In genomic region chr11:93591247-93591898, GRCh38 we compare ENCODE assay signal across 13 cellular contexts. TPM values are rescaled to one million over a fixed set of nuclear protein-coding genes. Genes with fewer than 3 reads are reported as not detected.
DNase-seq lines count a peak whose midpoint lies in the region; ATAC-seq, FAIRE-seq and TF ChIP-seq lines count a peak whose summit lies in the region.
"Had no signal": no experiment of that assay in that cellular context is flagged by ENCODE, and none has a peak within 500 bp of the region (broad histone marks: within the 10 kb centered on the region; RNA-seq: fewer than 3 reads in every experiment).

No MANE protein-coding gene starts in this region.

- H3K27ac ChIP-seq in breast epithelium (no peak overlapping the region), heart right ventricle (no peak overlapping the region)
- H3K27ac ChIP-seq in CD4-positive, alpha-beta T cell (ENCODE audit: low read depth, low read length), result no peak overlapping the region

- peaks cover 7% of the 10 kb centered on the region for H3K36me3 Mint-ChIP-seq in MCF 10A (ENCODE audit: insufficient read depth, unreplicated experiment)
- no peaks in the 10 kb centered on the region for H3K36me3 Mint-ChIP-seq in CD4-positive, alpha-beta T cell (ENCODE audit: low read depth)

- no peak overlapping the region for H3K4me3 Mint-ChIP-seq in MCF 10A (ENCODE audit: unreplicated experiment)
- no peak overlapping the region for H3K4me3 Mint-ChIP-seq in CD4-positive, alpha-beta T cell
- H3K4me3 Mint-ChIP-seq: nephron had no signal

- no peaks in the 10 kb centered on the region for H3K27me3 Mint-ChIP-seq in MCF 10A (ENCODE audit: insufficient read depth, unreplicated experiment)
- H3K27me3 Mint-ChIP-seq in CD4-positive, alpha-beta T cell, result peaks cover 18% of the 10 kb centered on the region

- CTCF ChIA-PET in MCF 10A (lab: Yijun Ruan, JAX), result interaction anchor here (0.6 kb wide), 2 partner anchors 52 to 1938 kb away, joined by 3 read pairs; no protein-coding TSS in a partner anchor
- CTCF ChIA-PET in CD4-positive, alpha-beta T cell (lab: Charles Lee), result interaction anchor here (0.7 kb wide), 2 partner anchors 9 to 15 kb away, joined by 3 to 5 read pairs; no protein-coding TSS in a partner anchor

- DNase-seq in MCF 10A (ENCODE audit: unreplicated experiment) (peak; percentile 82), breast epithelium (ENCODE audit: low spot score in 2 of 2) (no peak), SKM-1 treated with dmso at 0.1 percent for 144 hours (lab: John Stamatoyannopoulos, UW; ENCODE audit: unreplicated experiment) (peak; percentile 62), urothelium cell line (ENCODE audit: low spot score) (peak; percentile 53), heart right ventricle (no peak)
- no peak for DNase-seq in CD4-positive, alpha-beta T cell
- DNase-seq: activated T-cell treated with anti-CD3 and anti-CD28 coated beads for 4 hours, NCI-H748 treated with DMSO at 0.1 percent for 48 hours had no signal

- peak; percentile 91 for FAIRE-seq in urothelium cell line (lab: Jason Lieb, UNC)
- FAIRE-seq: H1 had no signal

- ATAC-seq in HG03095 (IDR thresholded peaks at IDR 0.05; ENCODE audit: unreplicated experiment) (peak; percentile 80), HG02970 (IDR thresholded peaks at IDR 0.05; ENCODE audit: low FRiP score, unreplicated experiment) (no peak), heart right ventricle (no peak)
- ATAC-seq in CD4-positive, alpha-beta T cell (ENCODE audit: poor library complexity), result no peak
- ATAC-seq: esophagus mucosa had no signal

- H3K4me1 Mint-ChIP-seq in MCF 10A (ENCODE audit: insufficient read depth, unreplicated experiment), result no peaks in the 10 kb centered on the region
- H3K4me1 Mint-ChIP-seq in CD4-positive, alpha-beta T cell (ENCODE audit: low read depth), result no peaks in the 10 kb centered on the region
- H3K4me1 Mint-ChIP-seq: nephron had no signal

- H3K27me3 ChIP-seq in breast epithelium, result no peaks in the 10 kb centered on the region
- H3K27me3 ChIP-seq in heart right ventricle, result peaks cover 0 to 11% (median 3%) of the 10 kb centered on the region in 7 donors
- H3K27me3 ChIP-seq in CD4-positive, alpha-beta T cell (ENCODE audit: control insufficient read depth, insufficient read depth, low read length), result no peaks in the 10 kb centered on the region

- 84 to 85% methylated on average over 6 of the region's 6 CpGs for WGBS in heart right ventricle, 2 donors

- H3K27ac Mint-ChIP-seq in MCF 10A (ENCODE audit: low read depth, unreplicated experiment), result no peak overlapping the region
- H3K27ac Mint-ChIP-seq in CD4-positive, alpha-beta T cell, result no peak overlapping the region
- H3K27ac Mint-ChIP-seq: nephron had no signal

- no peaks in the 10 kb centered on the region for H3K36me3 ChIP-seq in breast epithelium
- H3K36me3 ChIP-seq in heart right ventricle, result no peaks in the 10 kb centered on the region

- intact Hi-C loops in MCF 10A (cut with micrococcal nuclease) (no loop called here), breast epithelium (cut with DNase I; ENCODE audit: low total_unique reads) (no loop called here), heart right ventricle (cut with DNase I) (no loop called here)
- intact Hi-C loops in CD4-positive, alpha-beta T cell (cut with DNase I, micrococcal nuclease), result no loop called here

- TF ChIP-seq POLR2A in breast epithelium (IDR thresholded peaks at IDR 0.05), result no peak

- TF ChIP-seq CTCF in MCF 10A (IDR thresholded peaks at IDR 0.05; ENCODE audit: unreplicated experiment) (no peak), breast epithelium (IDR thresholded peaks at IDR 0.05) (no peak), heart right ventricle (IDR thresholded peaks at IDR 0.05) (no peak)
- TF ChIP-seq CTCF in CD4-positive, alpha-beta T cell (IDR thresholded peaks at IDR 0.05), result no peak

- H3K4me3 ChIP-seq in breast epithelium (no peak overlapping the region), heart right ventricle (no peak overlapping the region)

- H3K9me3 Mint-ChIP-seq in MCF 10A (ENCODE audit: unreplicated experiment), result no peaks in the 10 kb centered on the region
- no peaks in the 10 kb centered on the region for H3K9me3 Mint-ChIP-seq in CD4-positive, alpha-beta T cell
- H3K9me3 Mint-ChIP-seq: nephron had no signal

- POLR2A ChIA-PET in MCF 10A (lab: Yijun Ruan, JAX), result interaction anchor here (0.6 kb wide), 1 partner anchor 191 kb away, joined by 5 read pairs; no protein-coding TSS in a partner anchor
- POLR2A ChIA-PET in CD4-positive, alpha-beta T cell (lab: Charles Lee), result no interaction called here

- BruUV-seq in MCF 10A (replicated peaks; lab: Mats Ljungman, UMichigan), result no TSS peak

- no peaks in the 10 kb centered on the region for H3K9me3 ChIP-seq in breast epithelium
- H3K9me3 ChIP-seq in heart right ventricle, result no peaks in the 10 kb centered on the region
- H3K9me3 ChIP-seq in CD4-positive, alpha-beta T cell (ENCODE audit: control insufficient read depth, low read length), result no peaks in the 10 kb centered on the region

- H3K4me1 ChIP-seq in breast epithelium (no peaks in the 10 kb centered on the region), heart right ventricle (no peaks in the 10 kb centered on the region)

RNA-seq across cellular contexts. Expression of gene SMCO4, which starts 48.2 kb away (rescaled TPM):
- 8.5 and 10.0 TPM in 2 replicates for total RNA-seq in MCF 10A (2022)
- total RNA-seq in breast epithelium, result 10 to 100 TPM; 13.4 to 64.4 (median 21.0) TPM
- total RNA-seq in heart right ventricle, result 10 to 100 TPM; 30.1 to 59.0 (median 44.8) TPM
- polyA plus RNA-seq in heart right ventricle, result 10 to 100 TPM; 23.1 to 85.5 TPM
- total RNA-seq in CD4-positive, alpha-beta T cell, result under 1 TPM in 1 of 2 experiments, not detected in 1; 0.30 TPM

Comparison
In these comparisons a context has a peak if more than half of its experiments do, and no peak if none do; other contexts are left out.
1. DNase-seq: peak in MCF 10A (single experiment), SKM-1 treated with dmso at 0.1 percent for 144 hours (single experiment) and urothelium cell line (single experiment); none in breast epithelium (0 of 2), heart right ventricle (0 of 2) and CD4-positive, alpha-beta T cell (0 of 10).